Comparison of ENCODE assay signal across 10 cellular contexts in the genomic region with DNA sequence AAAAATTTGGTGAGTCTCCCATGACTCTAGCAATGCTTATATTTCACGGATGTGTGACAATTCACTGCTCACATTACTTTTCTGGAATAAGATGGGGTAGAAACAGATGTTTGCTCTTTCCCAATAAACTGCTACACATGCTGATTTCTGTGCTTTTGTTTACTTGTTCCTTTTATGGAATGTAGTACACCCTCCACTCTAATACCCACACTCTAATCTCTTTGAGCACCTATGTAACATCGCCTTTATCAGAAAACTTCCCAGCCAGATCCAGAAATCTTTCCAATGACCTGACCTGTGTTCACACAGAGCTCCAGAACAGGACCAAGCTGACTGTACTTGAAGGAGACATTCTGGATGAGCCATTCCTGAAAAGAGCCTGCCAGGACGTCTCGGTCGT. TPM values are rescaled to one million over a fixed set of nuclear protein-coding genes. Genes with fewer than 3 reads are reported as not detected.
"Had no signal": no experiment of that assay in that cellular context is flagged by ENCODE, and none has a peak within 500 bp of the region (broad histone marks: within the 10 kb centered on the region; RNA-seq: fewer than 3 reads in every experiment).

No MANE protein-coding gene starts in this region.

- H2AFZ ChIP-seq: GM23248 had no signal

- ATAC-seq: K562 had no signal

- H3K27ac ChIP-seq: GM23248, HL-60 had no signal

- DNase-seq: GM23248, GOT3, H9, HCEC 1CT, IMR-90, KG1 had no signal

- FAIRE-seq: H54 had no signal

- H3K9ac ChIP-seq: GM23248 had no signal

- H3K4me3 Mint-ChIP-seq: H9 had no signal

- H3K9me3 Mint-ChIP-seq: H9 had no signal

- H3K4me3 ChIP-seq: GM23248, K562 had no signal

RNA-seq across cellular contexts. Expression of gene HSD3B2, which starts 4.2 kb away (rescaled TPM):
- total RNA-seq: GM23248, H9, HT1080, IMR-90 had no signal
- polyA plus RNA-seq: GM23248, IMR-90, K562 had no signal

RNA-seq across cellular contexts. Expression of gene HAO2, which starts 50.5 kb away (rescaled TPM):
- total RNA-seq: GM23248, HT1080, IMR-90, K562 had no signal
- polyA plus RNA-seq: GM23248, IMR-90, K562 had no signal
